In the genomic region with DNA sequence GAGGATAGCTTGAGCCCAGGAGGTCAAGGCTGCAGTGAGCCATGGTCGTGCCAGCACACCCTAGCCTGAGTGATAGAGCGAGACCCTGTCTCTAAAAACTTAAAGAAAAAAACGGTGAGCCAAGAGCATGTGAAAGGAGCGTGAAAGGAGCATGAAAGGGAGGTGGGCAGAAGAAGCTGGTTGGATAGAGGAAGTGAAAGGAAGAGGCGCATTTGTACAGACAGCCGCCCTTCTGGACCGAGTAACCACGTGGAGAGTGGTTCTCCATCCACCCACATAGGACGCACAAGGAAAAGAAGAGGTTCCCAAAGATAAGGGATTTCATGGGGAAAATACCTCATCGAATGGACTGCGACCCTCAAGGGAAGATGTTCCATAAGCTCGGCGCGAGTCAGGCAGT, we compare ENCODE assay signal across 1 cellular context.
A peak's percentile ranks its signal among the peaks of the same experiment; 100 is the strongest.
TF ChIP-seq lines count a peak whose summit lies in the region.

No MANE protein-coding gene starts in this region.

TF ChIP-seq in GM12878, 131 proteins besides CTCF, POLR2A, EP300 and RAD21 (continued from another document):
- peak; percentile 9 for TF ChIP-seq FOS (IDR thresholded peaks at IDR 0.05; ENCODE audit: borderline replicate concordance, extremely low read depth, insufficient read length)
- no peak for TF ChIP-seq CREM (IDR thresholded peaks at IDR 0.05; ENCODE audit: low read depth)
- no peak for TF ChIP-seq SUZ12 (IDR thresholded peaks at IDR 0.05; ENCODE audit: unreplicated experiment)
- no peak for TF ChIP-seq NBN (IDR thresholded peaks at IDR 0.05)
- no peak for TF ChIP-seq BMI1 (IDR thresholded peaks at IDR 0.05; ENCODE audit: borderline replicate concordance)
- TF ChIP-seq PAX5 (IDR thresholded peaks at IDR 0.05; ENCODE audit: borderline replicate concordance, low read depth, low read length), result no peak
- TF ChIP-seq MEF2A (IDR thresholded peaks at IDR 0.05; ENCODE audit: insufficient read depth, low read depth, low read length), result no peak
- TF ChIP-seq CREB1 (IDR thresholded peaks at IDR 0.05; ENCODE audit: low read depth), result no peak
- no peak for TF ChIP-seq SRF (IDR thresholded peaks at IDR 0.05; ENCODE audit: low read depth in 2 of 2, low read length in 2 of 2)
- TF ChIP-seq MTA2 (IDR thresholded peaks at IDR 0.05; ENCODE audit: low read depth), result no peak
- no peak for TF ChIP-seq JUND (IDR thresholded peaks at IDR 0.05; ENCODE audit: low read depth, low read length)
- TF ChIP-seq, protein P1, sequence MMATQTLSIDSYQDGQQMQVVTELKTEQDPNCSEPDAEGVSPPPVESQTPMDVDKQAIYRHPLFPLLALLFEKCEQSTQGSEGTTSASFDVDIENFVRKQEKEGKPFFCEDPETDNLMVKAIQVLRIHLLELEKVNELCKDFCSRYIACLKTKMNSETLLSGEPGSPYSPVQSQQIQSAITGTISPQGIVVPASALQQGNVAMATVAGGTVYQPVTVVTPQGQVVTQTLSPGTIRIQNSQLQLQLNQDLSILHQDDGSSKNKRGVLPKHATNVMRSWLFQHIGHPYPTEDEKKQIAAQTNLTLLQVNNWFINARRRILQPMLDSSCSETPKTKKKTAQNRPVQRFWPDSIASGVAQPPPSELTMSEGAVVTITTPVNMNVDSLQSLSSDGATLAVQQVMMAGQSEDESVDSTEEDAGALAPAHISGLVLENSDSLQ (IDR thresholded peaks at IDR 0.05), result peak; percentile 95
- TF ChIP-seq HDGF (IDR thresholded peaks at IDR 0.05), result no peak
- TF ChIP-seq SMAD1 (IDR thresholded peaks at IDR 0.05; ENCODE audit: low read depth, partially characterized antibody), result no peak
- no peak for TF ChIP-seq SIN3A (IDR thresholded peaks at IDR 0.05; ENCODE audit: low read depth, low read length)
- TF ChIP-seq NFYA (IDR thresholded peaks at IDR 0.05; ENCODE audit: borderline replicate concordance, low read depth, low read length), result no peak
- TF ChIP-seq, protein P2, sequence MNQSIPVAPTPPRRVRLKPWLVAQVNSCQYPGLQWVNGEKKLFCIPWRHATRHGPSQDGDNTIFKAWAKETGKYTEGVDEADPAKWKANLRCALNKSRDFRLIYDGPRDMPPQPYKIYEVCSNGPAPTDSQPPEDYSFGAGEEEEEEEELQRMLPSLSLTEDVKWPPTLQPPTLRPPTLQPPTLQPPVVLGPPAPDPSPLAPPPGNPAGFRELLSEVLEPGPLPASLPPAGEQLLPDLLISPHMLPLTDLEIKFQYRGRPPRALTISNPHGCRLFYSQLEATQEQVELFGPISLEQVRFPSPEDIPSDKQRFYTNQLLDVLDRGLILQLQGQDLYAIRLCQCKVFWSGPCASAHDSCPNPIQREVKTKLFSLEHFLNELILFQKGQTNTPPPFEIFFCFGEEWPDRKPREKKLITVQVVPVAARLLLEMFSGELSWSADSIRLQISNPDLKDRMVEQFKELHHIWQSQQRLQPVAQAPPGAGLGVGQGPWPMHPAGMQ (IDR thresholded peaks at IDR 0.05; ENCODE audit: borderline replicate concordance), result no peak
- no peak for TF ChIP-seq HDAC2 (IDR thresholded peaks at IDR 0.05)
- TF ChIP-seq HCFC1 (IDR thresholded peaks at IDR 0.05; ENCODE audit: low read length), result no peak
- no peak for TF ChIP-seq CBX5 (IDR thresholded peaks at IDR 0.05; ENCODE audit: low read depth)
- peak; percentile 73 for TF ChIP-seq SP1 (IDR thresholded peaks at IDR 0.05; ENCODE audit: low read depth, low read length)
- no peak for TF ChIP-seq RUNX3 (IDR thresholded peaks at IDR 0.05; ENCODE audit: low read length)
- TF ChIP-seq, protein P3, sequence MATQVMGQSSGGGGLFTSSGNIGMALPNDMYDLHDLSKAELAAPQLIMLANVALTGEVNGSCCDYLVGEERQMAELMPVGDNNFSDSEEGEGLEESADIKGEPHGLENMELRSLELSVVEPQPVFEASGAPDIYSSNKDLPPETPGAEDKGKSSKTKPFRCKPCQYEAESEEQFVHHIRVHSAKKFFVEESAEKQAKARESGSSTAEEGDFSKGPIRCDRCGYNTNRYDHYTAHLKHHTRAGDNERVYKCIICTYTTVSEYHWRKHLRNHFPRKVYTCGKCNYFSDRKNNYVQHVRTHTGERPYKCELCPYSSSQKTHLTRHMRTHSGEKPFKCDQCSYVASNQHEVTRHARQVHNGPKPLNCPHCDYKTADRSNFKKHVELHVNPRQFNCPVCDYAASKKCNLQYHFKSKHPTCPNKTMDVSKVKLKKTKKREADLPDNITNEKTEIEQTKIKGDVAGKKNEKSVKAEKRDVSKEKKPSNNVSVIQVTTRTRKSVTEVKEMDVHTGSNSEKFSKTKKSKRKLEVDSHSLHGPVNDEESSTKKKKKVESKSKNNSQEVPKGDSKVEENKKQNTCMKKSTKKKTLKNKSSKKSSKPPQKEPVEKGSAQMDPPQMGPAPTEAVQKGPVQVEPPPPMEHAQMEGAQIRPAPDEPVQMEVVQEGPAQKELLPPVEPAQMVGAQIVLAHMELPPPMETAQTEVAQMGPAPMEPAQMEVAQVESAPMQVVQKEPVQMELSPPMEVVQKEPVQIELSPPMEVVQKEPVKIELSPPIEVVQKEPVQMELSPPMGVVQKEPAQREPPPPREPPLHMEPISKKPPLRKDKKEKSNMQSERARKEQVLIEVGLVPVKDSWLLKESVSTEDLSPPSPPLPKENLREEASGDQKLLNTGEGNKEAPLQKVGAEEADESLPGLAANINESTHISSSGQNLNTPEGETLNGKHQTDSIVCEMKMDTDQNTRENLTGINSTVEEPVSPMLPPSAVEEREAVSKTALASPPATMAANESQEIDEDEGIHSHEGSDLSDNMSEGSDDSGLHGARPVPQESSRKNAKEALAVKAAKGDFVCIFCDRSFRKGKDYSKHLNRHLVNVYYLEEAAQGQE (IDR thresholded peaks at IDR 0.05; ENCODE audit: low read depth, low read length), result no peak
- TF ChIP-seq, protein P4, sequence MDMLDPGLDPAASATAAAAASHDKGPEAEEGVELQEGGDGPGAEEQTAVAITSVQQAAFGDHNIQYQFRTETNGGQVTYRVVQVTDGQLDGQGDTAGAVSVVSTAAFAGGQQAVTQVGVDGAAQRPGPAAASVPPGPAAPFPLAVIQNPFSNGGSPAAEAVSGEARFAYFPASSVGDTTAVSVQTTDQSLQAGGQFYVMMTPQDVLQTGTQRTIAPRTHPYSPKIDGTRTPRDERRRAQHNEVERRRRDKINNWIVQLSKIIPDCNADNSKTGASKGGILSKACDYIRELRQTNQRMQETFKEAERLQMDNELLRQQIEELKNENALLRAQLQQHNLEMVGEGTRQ (IDR thresholded peaks at IDR 0.05; ENCODE audit: borderline replicate concordance, low read depth, low read length), result no peak
- TF ChIP-seq, protein P5, sequence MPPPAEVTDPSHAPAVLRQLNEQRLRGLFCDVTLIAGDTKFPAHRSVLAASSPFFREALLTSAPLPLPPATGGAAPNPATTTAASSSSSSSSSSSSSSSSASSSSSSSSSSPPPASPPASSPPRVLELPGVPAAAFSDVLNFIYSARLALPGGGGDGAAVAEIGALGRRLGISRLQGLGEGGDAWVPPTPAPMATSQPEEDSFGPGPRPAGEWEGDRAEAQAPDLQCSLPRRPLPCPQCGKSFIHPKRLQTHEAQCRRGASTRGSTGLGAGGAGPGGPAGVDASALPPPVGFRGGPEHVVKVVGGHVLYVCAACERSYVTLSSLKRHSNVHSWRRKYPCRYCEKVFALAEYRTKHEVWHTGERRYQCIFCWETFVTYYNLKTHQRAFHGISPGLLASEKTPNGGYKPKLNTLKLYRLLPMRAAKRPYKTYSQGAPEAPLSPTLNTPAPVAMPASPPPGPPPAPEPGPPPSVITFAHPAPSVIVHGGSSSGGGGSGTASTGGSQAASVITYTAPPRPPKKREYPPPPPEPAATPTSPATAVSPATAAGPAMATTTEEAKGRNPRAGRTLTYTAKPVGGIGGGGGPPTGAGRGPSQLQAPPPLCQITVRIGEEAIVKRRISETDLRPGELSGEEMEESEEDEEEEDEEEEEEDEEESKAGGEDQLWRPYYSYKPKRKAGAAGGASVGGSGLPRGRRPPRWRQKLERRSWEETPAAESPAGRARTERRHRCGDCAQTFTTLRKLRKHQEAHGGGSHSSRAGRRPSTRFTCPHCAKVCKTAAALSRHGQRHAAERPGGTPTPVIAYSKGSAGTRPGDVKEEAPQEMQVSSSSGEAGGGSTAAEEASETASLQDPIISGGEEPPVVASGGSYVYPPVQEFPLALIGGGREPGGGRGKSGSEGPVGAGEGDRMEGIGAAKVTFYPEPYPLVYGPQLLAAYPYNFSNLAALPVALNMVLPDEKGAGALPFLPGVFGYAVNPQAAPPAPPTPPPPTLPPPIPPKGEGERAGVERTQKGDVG (CRISPR knock-in tag; IDR thresholded peaks at IDR 0.05), result no peak
- no peak for TF ChIP-seq FOXK2 (IDR thresholded peaks at IDR 0.05)
- TF ChIP-seq, protein P6, sequence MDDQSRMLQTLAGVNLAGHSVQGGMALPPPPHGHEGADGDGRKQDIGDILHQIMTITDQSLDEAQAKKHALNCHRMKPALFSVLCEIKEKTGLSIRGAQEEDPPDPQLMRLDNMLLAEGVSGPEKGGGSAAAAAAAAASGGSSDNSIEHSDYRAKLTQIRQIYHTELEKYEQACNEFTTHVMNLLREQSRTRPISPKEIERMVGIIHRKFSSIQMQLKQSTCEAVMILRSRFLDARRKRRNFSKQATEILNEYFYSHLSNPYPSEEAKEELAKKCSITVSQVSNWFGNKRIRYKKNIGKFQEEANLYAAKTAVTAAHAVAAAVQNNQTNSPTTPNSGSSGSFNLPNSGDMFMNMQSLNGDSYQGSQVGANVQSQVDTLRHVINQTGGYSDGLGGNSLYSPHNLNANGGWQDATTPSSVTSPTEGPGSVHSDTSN (IDR thresholded peaks at IDR 0.05; ENCODE audit: insufficient replicate concordance, low read depth, low read length), result peak; percentile 84
- no peak for TF ChIP-seq MXI1 (IDR thresholded peaks at IDR 0.05; ENCODE audit: low read depth, low read length)
- TF ChIP-seq KDM1A (IDR thresholded peaks at IDR 0.05; ENCODE audit: borderline replicate concordance), result no peak
- TF ChIP-seq SPI1 (IDR thresholded peaks at IDR 0.05; ENCODE audit: borderline replicate concordance, insufficient read depth, low read depth, low read length), result peak; percentile 59; the same call in 1 of the 2 replicates
- no peak for TF ChIP-seq BRCA1 (IDR thresholded peaks at IDR 0.05; ENCODE audit: low read depth, low read length)
- TF ChIP-seq, protein P7, sequence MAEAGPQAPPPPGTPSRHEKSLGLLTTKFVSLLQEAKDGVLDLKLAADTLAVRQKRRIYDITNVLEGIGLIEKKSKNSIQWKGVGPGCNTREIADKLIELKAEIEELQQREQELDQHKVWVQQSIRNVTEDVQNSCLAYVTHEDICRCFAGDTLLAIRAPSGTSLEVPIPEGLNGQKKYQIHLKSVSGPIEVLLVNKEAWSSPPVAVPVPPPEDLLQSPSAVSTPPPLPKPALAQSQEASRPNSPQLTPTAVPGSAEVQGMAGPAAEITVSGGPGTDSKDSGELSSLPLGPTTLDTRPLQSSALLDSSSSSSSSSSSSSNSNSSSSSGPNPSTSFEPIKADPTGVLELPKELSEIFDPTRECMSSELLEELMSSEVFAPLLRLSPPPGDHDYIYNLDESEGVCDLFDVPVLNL (IDR thresholded peaks at IDR 0.05; ENCODE audit: low read depth, low read length), result no peak
- no peak for TF ChIP-seq RAD51 (IDR thresholded peaks at IDR 0.05)
- no peak for TF ChIP-seq POLR2AphosphoS5 (IDR thresholded peaks at IDR 0.05; ENCODE audit: low read length)
- no peak for TF ChIP-seq SIX5 (IDR thresholded peaks at IDR 0.05; ENCODE audit: low read depth, low read length, severe bottlenecking)
- no peak for TF ChIP-seq FOXM1 (IDR thresholded peaks at IDR 0.05; ENCODE audit: low read depth, low read length)
- TF ChIP-seq, protein P8, sequence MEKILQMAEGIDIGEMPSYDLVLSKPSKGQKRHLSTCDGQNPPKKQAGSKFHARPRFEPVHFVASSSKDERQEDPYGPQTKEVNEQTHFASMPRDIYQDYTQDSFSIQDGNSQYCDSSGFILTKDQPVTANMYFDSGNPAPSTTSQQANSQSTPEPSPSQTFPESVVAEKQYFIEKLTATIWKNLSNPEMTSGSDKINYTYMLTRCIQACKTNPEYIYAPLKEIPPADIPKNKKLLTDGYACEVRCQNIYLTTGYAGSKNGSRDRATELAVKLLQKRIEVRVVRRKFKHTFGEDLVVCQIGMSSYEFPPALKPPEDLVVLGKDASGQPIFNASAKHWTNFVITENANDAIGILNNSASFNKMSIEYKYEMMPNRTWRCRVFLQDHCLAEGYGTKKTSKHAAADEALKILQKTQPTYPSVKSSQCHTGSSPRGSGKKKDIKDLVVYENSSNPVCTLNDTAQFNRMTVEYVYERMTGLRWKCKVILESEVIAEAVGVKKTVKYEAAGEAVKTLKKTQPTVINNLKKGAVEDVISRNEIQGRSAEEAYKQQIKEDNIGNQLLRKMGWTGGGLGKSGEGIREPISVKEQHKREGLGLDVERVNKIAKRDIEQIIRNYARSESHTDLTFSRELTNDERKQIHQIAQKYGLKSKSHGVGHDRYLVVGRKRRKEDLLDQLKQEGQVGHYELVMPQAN (conservative IDR thresholded peaks at IDR 0.05), result no peak
- TF ChIP-seq CHD1 (IDR thresholded peaks at IDR 0.05; ENCODE audit: low read depth, low read length), result no peak
- TF ChIP-seq, protein P9, sequence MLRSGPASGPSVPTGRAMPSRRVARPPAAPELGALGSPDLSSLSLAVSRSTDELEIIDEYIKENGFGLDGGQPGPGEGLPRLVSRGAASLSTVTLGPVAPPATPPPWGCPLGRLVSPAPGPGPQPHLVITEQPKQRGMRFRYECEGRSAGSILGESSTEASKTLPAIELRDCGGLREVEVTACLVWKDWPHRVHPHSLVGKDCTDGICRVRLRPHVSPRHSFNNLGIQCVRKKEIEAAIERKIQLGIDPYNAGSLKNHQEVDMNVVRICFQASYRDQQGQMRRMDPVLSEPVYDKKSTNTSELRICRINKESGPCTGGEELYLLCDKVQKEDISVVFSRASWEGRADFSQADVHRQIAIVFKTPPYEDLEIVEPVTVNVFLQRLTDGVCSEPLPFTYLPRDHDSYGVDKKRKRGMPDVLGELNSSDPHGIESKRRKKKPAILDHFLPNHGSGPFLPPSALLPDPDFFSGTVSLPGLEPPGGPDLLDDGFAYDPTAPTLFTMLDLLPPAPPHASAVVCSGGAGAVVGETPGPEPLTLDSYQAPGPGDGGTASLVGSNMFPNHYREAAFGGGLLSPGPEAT (IDR thresholded peaks at IDR 0.05; ENCODE audit: low read depth), result no peak
- TF ChIP-seq, protein P10, sequence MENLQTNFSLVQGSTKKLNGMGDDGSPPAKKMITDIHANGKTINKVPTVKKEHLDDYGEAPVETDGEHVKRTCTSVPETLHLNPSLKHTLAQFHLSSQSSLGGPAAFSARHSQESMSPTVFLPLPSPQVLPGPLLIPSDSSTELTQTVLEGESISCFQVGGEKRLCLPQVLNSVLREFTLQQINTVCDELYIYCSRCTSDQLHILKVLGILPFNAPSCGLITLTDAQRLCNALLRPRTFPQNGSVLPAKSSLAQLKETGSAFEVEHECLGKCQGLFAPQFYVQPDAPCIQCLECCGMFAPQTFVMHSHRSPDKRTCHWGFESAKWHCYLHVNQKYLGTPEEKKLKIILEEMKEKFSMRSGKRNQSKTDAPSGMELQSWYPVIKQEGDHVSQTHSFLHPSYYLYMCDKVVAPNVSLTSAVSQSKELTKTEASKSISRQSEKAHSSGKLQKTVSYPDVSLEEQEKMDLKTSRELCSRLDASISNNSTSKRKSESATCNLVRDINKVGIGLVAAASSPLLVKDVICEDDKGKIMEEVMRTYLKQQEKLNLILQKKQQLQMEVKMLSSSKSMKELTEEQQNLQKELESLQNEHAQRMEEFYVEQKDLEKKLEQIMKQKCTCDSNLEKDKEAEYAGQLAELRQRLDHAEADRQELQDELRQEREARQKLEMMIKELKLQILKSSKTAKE (IDR thresholded peaks at IDR 0.05; ENCODE audit: low read depth, poor library complexity, severe bottlenecking), result no peak
